23 cellular contexts compared by ENCODE assay signal in the genomic region with DNA sequence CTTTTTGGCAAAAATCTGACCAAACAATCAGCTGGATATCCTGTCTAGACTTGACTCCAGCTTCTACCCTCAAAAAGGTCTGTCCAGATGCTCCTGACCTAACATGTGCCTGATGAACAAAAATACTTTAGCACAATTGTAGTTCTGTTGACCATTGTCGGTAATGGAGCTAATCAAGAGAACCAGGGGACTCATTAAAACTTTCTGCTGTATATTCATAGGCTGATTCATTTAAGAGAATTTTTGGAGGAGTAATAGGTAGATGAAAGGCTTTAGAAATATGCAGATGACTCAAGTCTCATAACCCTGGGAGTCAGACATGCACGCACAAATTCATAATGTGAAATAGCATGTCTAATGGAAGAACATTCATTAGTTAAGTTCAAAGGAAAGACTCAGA.
DNase-seq lines count a peak whose midpoint lies in the region; ATAC-seq, FAIRE-seq and TF ChIP-seq lines count a peak whose summit lies in the region.
"Had no signal": no experiment of that assay in that cellular context is flagged by ENCODE, and none has a peak within 500 bp of the region (broad histone marks: within the 10 kb centered on the region; RNA-seq: fewer than 3 reads in every experiment).

No MANE protein-coding gene starts in this region.

- POLR2A ChIA-PET in T-cell (lab: Charles Lee) = no interaction called here

- H3K4me2 ChIP-seq in Loucy (ENCODE audit: low read depth, low read length, poor library complexity, severe bottlenecking) (no peak overlapping the region), keratinocyte (ENCODE audit: control insufficient read depth, extremely low read depth, insufficient read depth, low read depth, low read length) (peak overlapping the region; percentile 46)
- H3K4me2 ChIP-seq: neural progenitor cell had no signal

- dilution Hi-C loops in keratinocyte (cut with MboI; ENCODE audit: extremely low pct_ligation_motif_present, low sequenced_read_pairs) = no loop called here

- H2AFZ ChIP-seq in Loucy (ENCODE audit: low read length) (peak overlapping the region; percentile 23; the same call in 1 of the 2 replicates), keratinocyte (ENCODE audit: control insufficient read depth, low read length) (peak overlapping the region; percentile 42)
- H2AFZ ChIP-seq: neural progenitor cell had no signal

- H3F3A ChIP-seq in Loucy (ENCODE audit: low read depth) = no peaks in the 10 kb centered on the region

- H3K4me1 ChIP-seq in Loucy (ENCODE audit: insufficient read depth, low read length, poor library complexity, severe bottlenecking) (no peaks in the 10 kb centered on the region), keratinocyte (ENCODE audit: control insufficient read depth, extremely low read depth, insufficient read depth, low read length) (peaks cover 13% of the 10 kb centered on the region)
- H3K4me1 ChIP-seq: Caco-2, HAP-1, suprapubic skin had no signal

- no peak overlapping the region for H3K27ac Mint-ChIP-seq in T-cell
- H3K27ac Mint-ChIP-seq: activated CD4-positive, alpha-beta T cell treated with anti-CD3 and anti-CD28 coated beads, Interleukin-2, amount 10 ng/mL, durations not matched to agents 24 days and 14 days; neural progenitor cell had no signal

- FAIRE-seq in keratinocyte (lab: Jason Lieb, UNC) = peak; percentile 34

- CTCF ChIA-PET in T-cell (lab: Charles Lee) = no interaction called here

- H3K9me3 ChIP-seq in Loucy (ENCODE audit: insufficient read depth, low read depth, low read length) = no peaks in the 10 kb centered on the region
- H3K9me3 ChIP-seq in keratinocyte (ENCODE audit: control insufficient read depth, low read depth, low read length) = no peaks in the 10 kb centered on the region
- H3K9me3 ChIP-seq: Caco-2, HAP-1, heart left ventricle, SJSA1, suprapubic skin had no signal

- no peaks in the 10 kb centered on the region for H3K9me2 ChIP-seq in Loucy (replicated peaks; ENCODE audit: low read depth, low read length)

- peaks cover 0 to 2% (median 0%) of the 10 kb centered on the region in 3 donors for H3K9me3 Mint-ChIP-seq in T-cell
- H3K9me3 Mint-ChIP-seq: activated CD4-positive, alpha-beta T cell treated with anti-CD3 and anti-CD28 coated beads, Interleukin-2, amount 10 ng/mL, durations not matched to agents 24 days and 14 days had no signal

- no peaks in the 10 kb centered on the region for H3K27me3 ChIP-seq in Loucy (ENCODE audit: insufficient read depth, low read length, poor library complexity, severe bottlenecking)
- no peaks in the 10 kb centered on the region for H3K27me3 ChIP-seq in keratinocyte (ENCODE audit: control insufficient read depth, extremely low read depth, insufficient read depth, low read length)
- H3K27me3 ChIP-seq: cardiac muscle cell, heart left ventricle, neural progenitor cell, SJSA1, suprapubic skin had no signal

- H3K27me3 Mint-ChIP-seq in T-cell = peaks cover 0 to 7% of the 10 kb centered on the region in 2 donors
- H3K27me3 Mint-ChIP-seq: activated CD4-positive, alpha-beta T cell treated with anti-CD3 and anti-CD28 coated beads, Interleukin-2, amount 10 ng/mL, durations not matched to agents 24 days and 14 days had no signal

- no peaks in the 10 kb centered on the region for H3K36me3 Mint-ChIP-seq in T-cell
- H3K36me3 Mint-ChIP-seq: neural progenitor cell had no signal

- H3K4me1 Mint-ChIP-seq in T-cell = no peaks in the 10 kb centered on the region
- H3K4me1 Mint-ChIP-seq: activated CD4-positive, alpha-beta T cell treated with anti-CD3 and anti-CD28 coated beads, Interleukin-2, amount 10 ng/mL, durations not matched to agents 24 days and 14 days had no signal

- DNase-seq in AG09319 (ENCODE audit: extremely low read depth, low read depth) (peak; percentile 44), dedifferentiated amniotic fluid mesenchymal stem cell (ENCODE audit: extremely low spot score) (peak; percentile 44), keratinocyte (ENCODE audit: low read depth, low spot score) (peak; percentile 45), T-cell (no peak), D341Med (ENCODE audit: low spot score) (no peak)
- no peak for DNase-seq in stimulated activated naive CD8-positive, alpha-beta T cell treated with anti-CD3 and anti-CD28 coated beads, Interleukin-15, Interleukin-2, amounts not matched to agents 100 U/mL and 50 U/mL, for 24 hours
- DNase-seq: activated CD4-positive, alpha-beta T cell treated with anti-CD3 and anti-CD28 coated beads, Interleukin-2, amount 10 ng/mL, durations not matched to agents 24 days and 14 days; activated naive CD4-positive, alpha-beta T cell; AML-193; Caco-2; GF-D8; heart left ventricle; islet precursor cell; midbrain; NCI-H187 treated with DMSO at 0.1 percent for 48 hours; NCI-H510A treated with DMSO at 0.1 percent for 48 hours had no signal

- H3K9ac ChIP-seq in Loucy (ENCODE audit: low read depth, low read length, poor library complexity, severe bottlenecking) = no peak overlapping the region
- H3K9ac ChIP-seq in keratinocyte (ENCODE audit: control insufficient read depth, extremely low read depth, insufficient read depth, low read length) = no peak overlapping the region
- H3K9ac ChIP-seq: neural progenitor cell had no signal

- H4K20me1 ChIP-seq in Loucy (ENCODE audit: insufficient read depth, low read length, poor library complexity, severe bottlenecking) (no peaks in the 10 kb centered on the region), keratinocyte (ENCODE audit: control insufficient read depth, extremely low read depth, insufficient read depth, low read length) (no peaks in the 10 kb centered on the region)

- TF ChIP-seq CTCF in AG09319 (IDR thresholded peaks at IDR 0.05; ENCODE audit: low read depth, low read length) (no peak), Loucy (conservative IDR thresholded peaks at IDR 0.05; ENCODE audit: low read length) (no peak), keratinocyte (optimal IDR thresholded peaks at IDR 0.05 in 1 of 3, IDR thresholded peaks at IDR 0.05 in 1 of 3, conservative IDR thresholded peaks at IDR 0.05 in 1 of 3; ENCODE audit: extremely low read depth in 1 of 3, insufficient read depth in 2 of 3, low read length in 3 of 3) (no peak)

- H3K4me3 Mint-ChIP-seq in T-cell = no peak overlapping the region
- H3K4me3 Mint-ChIP-seq: activated CD4-positive, alpha-beta T cell treated with anti-CD3 and anti-CD28 coated beads, Interleukin-2, amount 10 ng/mL, durations not matched to agents 24 days and 14 days; neural progenitor cell had no signal

- H3K79me2 ChIP-seq in Loucy (ENCODE audit: insufficient read depth, low read length) = no peaks in the 10 kb centered on the region
- no peaks in the 10 kb centered on the region for H3K79me2 ChIP-seq in keratinocyte (ENCODE audit: control insufficient read depth, insufficient read depth, low read length)

- H3K9me1 ChIP-seq in keratinocyte (ENCODE audit: control insufficient read depth, extremely low read depth, insufficient read depth, low read length) = no peaks in the 10 kb centered on the region

- H3K4me3 ChIP-seq in Loucy (ENCODE audit: low read length, poor library complexity, severe bottlenecking) (no peak overlapping the region), keratinocyte (ENCODE audit: control insufficient read depth in 2 of 3, extremely low read depth in 1 of 3, insufficient read depth in 2 of 3, low read depth in 1 of 3, low read length in 3 of 3) (no peak overlapping the region)
- H3K4me3 ChIP-seq: cardiac muscle cell, HAP-1, heart left ventricle, neural progenitor cell, SJSA1, suprapubic skin had no signal

- no peaks in the 10 kb centered on the region for H3K36me3 ChIP-seq in Loucy (ENCODE audit: insufficient read depth, low read length)
- H3K36me3 ChIP-seq in keratinocyte (ENCODE audit: control insufficient read depth in 2 of 2, extremely low read depth in 1 of 2, insufficient read depth in 2 of 2, low read length in 2 of 2) = no peaks in the 10 kb centered on the region
- H3K36me3 ChIP-seq: cardiac muscle cell, HAP-1, heart left ventricle, neural progenitor cell, SJSA1, suprapubic skin had no signal

- ATAC-seq in T-cell (replicated peaks in 1 of 4) (no peak), HG03280 (IDR thresholded peaks at IDR 0.05; ENCODE audit: unreplicated experiment) (no peak)
- ATAC-seq in stimulated activated naive CD8-positive, alpha-beta T cell treated with anti-CD3 and anti-CD28 coated beads, Interleukin-15, Interleukin-2, amounts not matched to agents 100 U/mL and 50 U/mL, for 24 hours = no peak

- H3K27ac ChIP-seq in keratinocyte (ENCODE audit: control insufficient read depth, insufficient read depth, low read length) = peak overlapping the region; percentile 22
- H3K27ac ChIP-seq: cardiac muscle cell, heart left ventricle, neural progenitor cell, SJSA1, suprapubic skin had no signal

Comparison
In these comparisons a context has a peak if more than half of its experiments do, and no peak if none do; other contexts are left out.
1. DNase-seq: peak in AG09319 (single experiment), dedifferentiated amniotic fluid mesenchymal stem cell (single experiment) and keratinocyte (single experiment); none in T-cell (0 of 34), D341Med (single experiment) and stimulated activated naive CD8-positive, alpha-beta T cell treated with anti-CD3 and anti-CD28 coated beads, Interleukin-15, Interleukin-2, amounts not matched to agents 100 U/mL and 50 U/mL, for 24 hours (single experiment).